ENCODE assay signal across 35 cellular contexts in genomic region chr9:136931615-136932130, GRCh38. TPM values are rescaled to one million over a fixed set of nuclear protein-coding genes. Genes with fewer than 3 reads are reported as not detected.
DNase-seq lines count a peak whose midpoint lies in the region; ATAC-seq and TF ChIP-seq lines count a peak whose summit lies in the region.
"Had no signal": no experiment of that assay in that cellular context is flagged by ENCODE, and none has a peak within 500 bp of the region (broad histone marks: within the 10 kb centered on the region; RNA-seq: fewer than 3 reads in every experiment).

No MANE protein-coding gene starts in this region.

- ATAC-seq in memory B cell (ENCODE audit: low read depth) (no peak), HG02798 (IDR thresholded peaks at IDR 0.05; ENCODE audit: poor library complexity, unreplicated experiment) (no peak), GM18505 (IDR thresholded peaks at IDR 0.05; ENCODE audit: unreplicated experiment) (no peak)
- ATAC-seq: heart left ventricle, left ventricle myocardium superior, right lobe of liver, T-cell, WTC11 had no signal

- no peak for TF ChIP-seq CTCF in MCF 10A (IDR thresholded peaks at IDR 0.05; ENCODE audit: unreplicated experiment)
- TF ChIP-seq CTCF in mammary epithelial cell (conservative IDR thresholded peaks at IDR 0.05 in 1 of 2, IDR thresholded peaks at IDR 0.05 in 1 of 2; ENCODE audit: extremely low read depth in 1 of 2, insufficient read depth in 1 of 2, low read depth in 1 of 2, low read length in 2 of 2): no peak

- no peak overlapping the region for H3K4me2 ChIP-seq in mammary epithelial cell (ENCODE audit: insufficient read depth, low read depth, low read length)

- no peaks in the 10 kb centered on the region for H4K20me1 ChIP-seq in mammary epithelial cell (ENCODE audit: insufficient read depth, low read length)

- WGBS in mammary epithelial cell (ENCODE audit: low coverage, missing lambda C conversion rate): 100% methylated on average over 2 of the region's 2 CpGs

- no peak overlapping the region for H3K9ac ChIP-seq in mammary epithelial cell (ENCODE audit: insufficient read depth, low read length)
- H3K9ac ChIP-seq: GM23248 had no signal

- H2AFZ ChIP-seq in mammary epithelial cell (ENCODE audit: low read depth, low read length): no peak overlapping the region
- H2AFZ ChIP-seq: GM23248 had no signal

- in situ Hi-C loops in mammary epithelial cell (cut with MboI; ENCODE audit: low sequenced_read_pairs in 2 of 2): no loop called here

- peak overlapping the region; percentile 18 for H3K27ac Mint-ChIP-seq in T-helper 1 cell treated with Interleukin-12 subunit alpha and Interleukin-12 subunit beta and Interleukin-4 antibody, amounts not matched to agents 30 μg/mL and 1 μg/mL, for 36 hours
- H3K27ac Mint-ChIP-seq in MCF 10A (ENCODE audit: low read depth, unreplicated experiment): peak overlapping the region; percentile 67
- peak overlapping the region; percentile 49 for H3K27ac Mint-ChIP-seq in memory B cell
- H3K27ac Mint-ChIP-seq: mesothelial cell of epicardium, progenitor cell of endocrine pancreas, WTC11 had no signal

- H3K27me3 ChIP-seq in mammary epithelial cell (ENCODE audit: insufficient read depth, low read length): no peaks in the 10 kb centered on the region
- H3K27me3 ChIP-seq: cardiac muscle cell, heart left ventricle, right lobe of liver, spleen, tibial nerve had no signal

- DNase-seq in T-helper 1 cell (no peak), MCF 10A (ENCODE audit: unreplicated experiment) (no peak), mammary epithelial cell (no peak), memory B cell (ENCODE audit: low spot score in 2 of 2) (no peak), NCI-H2029 (lab: John Stamatoyannopoulos, UW) (no peak)
- DNase-seq: activated CD4-positive, alpha-beta T cell treated with anti-CD3 and anti-CD28 coated beads, Interleukin-2, amount 50 U/mL, for 48 hours; activated naive CD4-positive, alpha-beta T cell treated with Interleukin-2 at 50 U/mL for 16 hours; aorta; Calu3; DND-41; effector CD4-positive, alpha-beta T cell; GF-D8; heart left ventricle; islet precursor cell; Karpas-422; left ventricle myocardium superior; naive B cell; NCI-H1417 treated with DMSO at 0.1 percent for 48 hours; NCI-H526 treated with DMSO at 0.1 percent for 48 hours; NK-92 treated with Interleukin-12 subunit alpha and Interleukin-12 subunit beta, amount 100 ng/mL, for 24 hours; right lobe of liver; spleen; T-cell had no signal

- BruUV-seq in MCF 10A (replicated peaks; lab: Mats Ljungman, UMichigan) (no TSS peak), mammary epithelial cell (replicated peaks; lab: Mats Ljungman, UMichigan) (no TSS peak)

- H3K36me3 Mint-ChIP-seq in T-helper 1 cell treated with Interleukin-12 subunit alpha and Interleukin-12 subunit beta and Interleukin-4 antibody, amounts not matched to agents 30 μg/mL and 1 μg/mL, for 36 hours (ENCODE audit: low read depth): peaks cover 47% of the 10 kb centered on the region
- peaks cover 13% of the 10 kb centered on the region for H3K36me3 Mint-ChIP-seq in MCF 10A (ENCODE audit: insufficient read depth, unreplicated experiment)
- H3K36me3 Mint-ChIP-seq in memory B cell: peaks cover 2% of the 10 kb centered on the region

- H3K4me1 Mint-ChIP-seq in T-helper 1 cell treated with Interleukin-12 subunit alpha and Interleukin-12 subunit beta and Interleukin-4 antibody, amounts not matched to agents 30 μg/mL and 1 μg/mL, for 36 hours (ENCODE audit: low read depth): peaks cover 19% of the 10 kb centered on the region
- peaks cover 17% of the 10 kb centered on the region for H3K4me1 Mint-ChIP-seq in MCF 10A (ENCODE audit: insufficient read depth, unreplicated experiment)
- peaks cover 3% of the 10 kb centered on the region for H3K4me1 Mint-ChIP-seq in memory B cell
- H3K4me1 Mint-ChIP-seq: mesothelial cell of epicardium had no signal

- H3K4me3 Mint-ChIP-seq in T-helper 1 cell treated with Interleukin-12 subunit alpha and Interleukin-12 subunit beta and Interleukin-4 antibody, amounts not matched to agents 30 μg/mL and 1 μg/mL, for 36 hours: no peak overlapping the region
- H3K4me3 Mint-ChIP-seq in MCF 10A (ENCODE audit: unreplicated experiment) (no peak overlapping the region), memory B cell (no peak overlapping the region)
- H3K4me3 Mint-ChIP-seq: CD14-positive monocyte, mesothelial cell of epicardium, T-cell, WTC11 had no signal

- no peaks in the 10 kb centered on the region for H3K36me3 ChIP-seq in mammary epithelial cell (ENCODE audit: insufficient read depth, low read length)
- H3K36me3 ChIP-seq: right lobe of liver had no signal

- no peak for TF ChIP-seq POLR2A in GM18505 (IDR thresholded peaks at IDR 0.05; ENCODE audit: borderline replicate concordance, extremely low read depth, insufficient read depth, insufficient read length)

- no peak overlapping the region for H3K4me3 ChIP-seq in mammary epithelial cell (replicated peaks in 1 of 3; ENCODE audit: insufficient read depth in 1 of 3, low read depth in 2 of 3, low read length in 3 of 3)
- H3K4me3 ChIP-seq: cardiac muscle cell, GM23248, heart left ventricle, right lobe of liver, spleen, tibial nerve had no signal

- no peaks in the 10 kb centered on the region for H3K9me3 ChIP-seq in mammary epithelial cell (replicated peaks; ENCODE audit: insufficient read depth, low read length)
- H3K9me3 ChIP-seq: right lobe of liver, spleen, tibial nerve had no signal

- H3K27me3 Mint-ChIP-seq in T-helper 1 cell treated with Interleukin-12 subunit alpha and Interleukin-12 subunit beta and Interleukin-4 antibody, amounts not matched to agents 30 μg/mL and 1 μg/mL, for 36 hours (ENCODE audit: low read depth): no peaks in the 10 kb centered on the region
- H3K27me3 Mint-ChIP-seq in MCF 10A (ENCODE audit: insufficient read depth, unreplicated experiment): no peaks in the 10 kb centered on the region
- no peaks in the 10 kb centered on the region for H3K27me3 Mint-ChIP-seq in memory B cell
- H3K27me3 Mint-ChIP-seq: naive B cell, progenitor cell of endocrine pancreas, T-cell had no signal

- CTCF ChIA-PET in MCF 10A (lab: Yijun Ruan, JAX) (interaction anchor here (1.5 kb wide), 1 partner anchor 103 kb away, joined by 3 read pairs; no protein-coding TSS in a partner anchor), mammary epithelial cell (lab: Charles Lee; ENCODE audit: low non-redundant PET) (no interaction called here)

- POLR2A ChIA-PET in MCF 10A (lab: Yijun Ruan, JAX): no interaction called here

- dilution Hi-C loops in mammary epithelial cell (cut with HindIII; ENCODE audit: low sequenced_read_pairs): loop anchor here (5.0 kb wide), 3 partner anchors 59 to 96 kb away; partner anchors contain the start of genes ABCA2 and AJM1

- H3K27ac ChIP-seq in mammary epithelial cell (ENCODE audit: insufficient read depth, low read depth, low read length): no peak overlapping the region
- H3K27ac ChIP-seq: 22Rv1, cardiac muscle cell, right lobe of liver, spleen, tibial nerve had no signal

- no peaks in the 10 kb centered on the region for H3K79me2 ChIP-seq in mammary epithelial cell (ENCODE audit: insufficient read depth, low read length)

- intact Hi-C loops in MCF 10A (cut with micrococcal nuclease) (no loop called here), mammary epithelial cell (cut with micrococcal nuclease) (no loop called here)

- no peaks in the 10 kb centered on the region for H3K4me1 ChIP-seq in mammary epithelial cell (ENCODE audit: insufficient read depth, low read length)
- H3K4me1 ChIP-seq: tibial nerve had no signal

- H3K9me3 Mint-ChIP-seq in T-helper 1 cell treated with Interleukin-12 subunit alpha and Interleukin-12 subunit beta and Interleukin-4 antibody, amounts not matched to agents 30 μg/mL and 1 μg/mL, for 36 hours: no peaks in the 10 kb centered on the region
- no peaks in the 10 kb centered on the region for H3K9me3 Mint-ChIP-seq in MCF 10A (ENCODE audit: unreplicated experiment)
- H3K9me3 Mint-ChIP-seq in memory B cell: no peaks in the 10 kb centered on the region
- H3K9me3 Mint-ChIP-seq: CD14-positive monocyte, naive B cell, T-cell had no signal

RNA-seq across cellular contexts. Expression of gene FBXW5, which starts 12.9 kb away (rescaled TPM):
- total RNA-seq in MCF 10A (2022) (88.8 and 100 TPM in 2 replicates), mammary epithelial cell (100 to 1,000 TPM in 1 of 2 donors, 10 to 100 TPM in 1; 79.7 to 107 TPM)
- 72.2 TPM for polyA plus RNA-seq in mammary epithelial cell
- 54.9 TPM for polyA minus RNA-seq in mammary epithelial cell

RNA-seq across cellular contexts. Expression of gene C8G, which starts 13.4 kb away (rescaled TPM):
- total RNA-seq in MCF 10A (2022) (1.0 and 1.1 TPM in 2 replicates), mammary epithelial cell (1 to 10 TPM in 1 of 2 donors, under 1 TPM in 1; 0.50 to 2.8 TPM)
- polyA plus RNA-seq in mammary epithelial cell: 0.39 TPM
- not detected for polyA minus RNA-seq in mammary epithelial cell
- total RNA-seq: epithelial cell of proximal tubule, GM23248 had no signal

RNA-seq across cellular contexts. Expression of gene LCN12, which starts 20.4 kb away (rescaled TPM):
- 0.86 and 1.2 TPM in 2 replicates for total RNA-seq in MCF 10A (2022)
- total RNA-seq in mammary epithelial cell: under 1 TPM in 1 of 2 donors, not detected in 1; 0.68 TPM
- 0.09 TPM for polyA plus RNA-seq in mammary epithelial cell
- not detected for polyA minus RNA-seq in mammary epithelial cell
- total RNA-seq: GM23248 had no signal
- polyA plus RNA-seq: CD14-positive monocyte, GM23248 had no signal

RNA-seq across cellular contexts. Expression of gene TRAF2, which starts 45.4 kb away (rescaled TPM):
- 10.7 and 14.1 TPM in 2 replicates for total RNA-seq in MCF 10A (2022)
- 10 to 100 TPM in 1 of 2 donors, 1 to 10 TPM in 1; 8.3 to 27.8 TPM for total RNA-seq in mammary epithelial cell
- polyA plus RNA-seq in mammary epithelial cell: 18.4 TPM
- polyA minus RNA-seq in mammary epithelial cell: 24.0 TPM

RNA-seq across cellular contexts. Expression of gene PTGDS, which starts 45.6 kb away (rescaled TPM):
- total RNA-seq in MCF 10A (2022) (1.1 and 1.8 TPM in 2 replicates), mammary epithelial cell (1 to 10 TPM in 1 of 2 donors, under 1 TPM in 1; 0.54 to 2.2 TPM)
- not detected for polyA plus RNA-seq in mammary epithelial cell
- polyA minus RNA-seq in mammary epithelial cell: not detected
- total RNA-seq: Calu3, epithelial cell of proximal tubule, GM23248, progenitor cell of endocrine pancreas had no signal
